ENCODE assay signal across 8 cellular contexts in the genomic region with DNA sequence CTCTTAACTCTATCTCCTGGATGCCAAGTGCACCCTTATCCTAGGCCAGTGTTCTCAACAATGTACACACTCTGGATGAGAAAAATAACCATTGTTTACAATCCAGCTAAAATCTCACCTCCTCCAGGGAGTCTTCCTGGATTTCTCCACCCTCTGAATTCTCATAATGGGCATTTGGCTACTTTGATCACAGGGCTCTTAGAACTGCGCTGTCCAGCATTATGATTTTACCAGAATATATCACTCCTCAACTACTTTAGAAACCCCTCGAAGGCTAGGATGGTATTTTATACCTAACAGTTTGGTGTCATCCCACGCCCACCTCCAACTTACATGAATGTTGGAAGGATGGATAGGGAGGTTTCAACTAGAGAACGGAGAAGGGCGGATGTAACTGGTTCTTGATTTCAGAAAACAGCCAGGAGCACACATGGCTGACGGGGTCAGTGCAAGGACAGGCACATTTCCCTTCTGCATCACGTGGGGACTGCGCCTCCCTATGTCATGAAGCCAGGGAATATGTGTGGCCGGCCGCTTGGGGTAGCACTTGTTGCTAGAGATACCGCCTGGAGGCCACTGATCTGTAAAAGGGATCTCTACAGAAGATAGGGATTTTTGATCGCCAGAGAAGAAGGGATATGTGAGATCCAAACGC. TPM values are rescaled to one million over a fixed set of nuclear protein-coding genes. Genes with fewer than 3 reads are reported as not detected.
DNase-seq lines count a peak whose midpoint lies in the region; ATAC-seq and TF ChIP-seq lines count a peak whose summit lies in the region.

No MANE protein-coding gene starts in this region.

- H3K4me1 Mint-ChIP-seq in Calu3 (ENCODE audit: low read depth, unreplicated experiment) (peaks cover 21% of the 10 kb centered on the region), osteocyte (ENCODE audit: unreplicated experiment) (peaks cover 21% of the 10 kb centered on the region)

- H3K27ac Mint-ChIP-seq in Calu3 (ENCODE audit: unreplicated experiment), result peak overlapping the region; percentile 33
- peak overlapping the region; percentile 91 for H3K27ac Mint-ChIP-seq in osteocyte (ENCODE audit: unreplicated experiment)

- intact Hi-C loops in Calu3 (cut with micrococcal nuclease; ENCODE audit: unreplicated experiment) (no loop called here), HCT116 (cut with micrococcal nuclease) (loop anchor here (2.0 kb wide), 1 partner anchor 34 kb away; a partner anchor contains a TSS), left cardiac atrium (cut with DNase I) (no loop called here)

- RAD21 ChIA-PET in HCT116 (lab: Charles Lee; ENCODE audit: low non-redundant PET in 1 of 2, low total read pairs in 2 of 2, uncharacterized antibody in 2 of 2, unreplicated experiment in 2 of 2), result no interaction called here

- no peak for TF ChIP-seq RAD21 in HCT116 (IDR thresholded peaks at IDR 0.05; ENCODE audit: low read depth)

- peak; percentile 59 for ATAC-seq in HCT116
- peak; percentile 83 to 86 for ATAC-seq in left cardiac atrium
- no peak for ATAC-seq in GM21526 (IDR thresholded peaks at IDR 0.05; ENCODE audit: low FRiP score, unreplicated experiment)

- no TSS peak for BruUV-seq in Calu3 (replicated peaks; lab: Mats Ljungman, UMichigan)
- no TSS peak for BruUV-seq in HCT116 (replicated peaks; lab: Mats Ljungman, UMichigan)

- peak overlapping the region; percentile 61 to 81 for H3K4me3 ChIP-seq in HCT116 (replicated peaks in 1 of 2; ENCODE audit: low read depth in 1 of 2, low read length in 2 of 2)

- no peaks in the 10 kb centered on the region for H3K9me3 ChIP-seq in HCT116 (ENCODE audit: control insufficient read depth in 1 of 2, insufficient read depth in 1 of 2, low read depth in 1 of 2, low read length in 2 of 2)

- peaks cover 9 to 25% of the 10 kb centered on the region in 2 experiments; a peak in 3 of 4 replicates for H3K4me1 ChIP-seq in HCT116 (ENCODE audit: control insufficient read depth in 1 of 2, insufficient read depth in 2 of 2, low read length in 2 of 2)

- H4K20me1 ChIP-seq in HCT116 (ENCODE audit: insufficient read depth), result no peaks in the 10 kb centered on the region

- no peaks in the 10 kb centered on the region for H3K9me3 Mint-ChIP-seq in Calu3 (ENCODE audit: low read depth, unreplicated experiment)
- no peaks in the 10 kb centered on the region for H3K9me3 Mint-ChIP-seq in osteocyte (ENCODE audit: unreplicated experiment)

- H3K4me3 Mint-ChIP-seq in Calu3 (ENCODE audit: low read depth, unreplicated experiment) (peak overlapping the region; percentile 75), osteocyte (ENCODE audit: unreplicated experiment) (peak overlapping the region; percentile 84)

- CTCF ChIA-PET in Calu3 (lab: Charles Lee), result no interaction called here
- CTCF ChIA-PET in HCT116 (lab: Charles Lee), result no interaction called here

- no peaks in the 10 kb centered on the region for H3K36me3 ChIP-seq in HCT116 (ENCODE audit: control insufficient read depth in 1 of 2, insufficient read depth in 2 of 2, low read length in 2 of 2)

- H3K27me3 Mint-ChIP-seq in Calu3 (ENCODE audit: unreplicated experiment), result no peaks in the 10 kb centered on the region
- H3K27me3 Mint-ChIP-seq in osteocyte (ENCODE audit: unreplicated experiment), result no peaks in the 10 kb centered on the region

- peak overlapping the region; percentile 75 for H3K9ac ChIP-seq in HCT116 (ENCODE audit: low read length)

- H2AFZ ChIP-seq in HCT116 (ENCODE audit: low read depth, low read length, poor library complexity, severe bottlenecking), result peak overlapping the region; percentile 85

- POLR2A ChIA-PET in HCT116 (lab: Charles Lee), result no interaction called here

- H3K27me3 ChIP-seq in HCT116 (ENCODE audit: insufficient read depth, low read length), result no peaks in the 10 kb centered on the region

- peak; percentile 43 for DNase-seq in Calu3
- no peak for DNase-seq in HCT116 (ENCODE audit: low read depth, low spot score)
- peak; percentile 89 for DNase-seq in NCI-H69 (lab: John Stamatoyannopoulos, UW)
- DNase-seq in anterior cingulate cortex (lab: John Stamatoyannopoulos, UW), result peak in 55 of 58 donors; percentile 23 to 87 (median 74)
- DNase-seq in left cardiac atrium, result peak; percentile 87
- peak; percentile 84 for DNase-seq in osteocyte (ENCODE audit: extremely low spot score, unreplicated experiment)
- DNase-seq in mesenteric fat pad (ENCODE audit: low spot score), result no peak

- H3K27ac ChIP-seq in HCT116 (ENCODE audit: low read depth, low read length), result peak overlapping the region; percentile 60

- no peak for TF ChIP-seq POLR2A in HCT116 (IDR thresholded peaks at IDR 0.05; ENCODE audit: borderline replicate concordance, extremely low read depth, insufficient read depth, insufficient read length)

- H3K9me2 ChIP-seq in HCT116 (ENCODE audit: insufficient read depth), result no peaks in the 10 kb centered on the region

- peak overlapping the region; percentile 96 for H3K4me2 ChIP-seq in HCT116 (ENCODE audit: low read length)

- peaks cover 29% of the 10 kb centered on the region for H3K36me3 Mint-ChIP-seq in Calu3 (ENCODE audit: insufficient read depth, unreplicated experiment)
- H3K36me3 Mint-ChIP-seq in osteocyte (ENCODE audit: unreplicated experiment), result no peaks in the 10 kb centered on the region

- TF ChIP-seq CTCF in Calu3 (IDR thresholded peaks at IDR 0.05; ENCODE audit: unreplicated experiment) (no peak), HCT116 (IDR thresholded peaks at IDR 0.05 in 2 of 3, conservative IDR thresholded peaks at IDR 0.05 in 1 of 3; ENCODE audit: borderline replicate concordance in 1 of 3, insufficient read depth in 1 of 3, low read depth in 2 of 3, low read length in 2 of 3) (peak in 1 of 3 experiments; percentile 24; a peak in 2 of 6 replicates), osteocyte (IDR thresholded peaks at IDR 0.05) (peak; percentile 34)

- H3K79me2 ChIP-seq in HCT116 (ENCODE audit: insufficient read depth, low read length), result no peaks in the 10 kb centered on the region

TF ChIP-seq in HCT116, 20 proteins besides CTCF, POLR2A, EP300 and RAD21:
- no peak for TF ChIP-seq ZFX (IDR thresholded peaks at IDR 0.05)
- TF ChIP-seq, protein P1, sequence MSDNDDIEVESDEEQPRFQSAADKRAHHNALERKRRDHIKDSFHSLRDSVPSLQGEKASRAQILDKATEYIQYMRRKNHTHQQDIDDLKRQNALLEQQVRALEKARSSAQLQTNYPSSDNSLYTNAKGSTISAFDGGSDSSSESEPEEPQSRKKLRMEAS (IDR thresholded peaks at IDR 0.05), result peak; percentile 73
- TF ChIP-seq SP1 (IDR thresholded peaks at IDR 0.05; ENCODE audit: low read depth), result no peak

RNA-seq across cellular contexts. Expression of a gene that starts 1.2 kb away (rescaled TPM):
- total RNA-seq in Calu3 (2022) (27.2 and 28.8 TPM in 2 replicates), HCT116 (2021; ENCODE audit: unreplicated experiment) (25.5 TPM), left cardiac atrium (100 to 1,000 TPM in 1 of 2 donors, 10 to 100 TPM in 1; 56.8 to 104 TPM), osteocyte (27.1 and 30.8 TPM in 2 replicates), mesenteric fat pad (18.5 TPM)
- polyA plus RNA-seq in HCT116 (2012), result 19.7 and 22.9 TPM in 2 replicates

RNA-seq across cellular contexts. Expression of a gene that starts 34.4 kb away (rescaled TPM):
- 17.7 and 19.4 TPM in 2 replicates for total RNA-seq in Calu3 (2022)
- 8.5 TPM for total RNA-seq in HCT116 (2021; ENCODE audit: unreplicated experiment)
- polyA plus RNA-seq in HCT116 (2012), result 6.1 and 7.8 TPM in 2 replicates
- 1 to 10 TPM; 8.7 to 9.7 TPM for total RNA-seq in left cardiac atrium
- 25.3 and 28.6 TPM in 2 replicates for total RNA-seq in osteocyte
- 9.4 TPM for total RNA-seq in mesenteric fat pad

Comparison
In these comparisons a context has a peak if more than half of its experiments do, and no peak if none do; other contexts are left out.
1. DNase-seq: peak in Calu3 (single experiment), NCI-H69 (single experiment), anterior cingulate cortex (55 of 58), left cardiac atrium (single experiment) and osteocyte (single experiment); none in HCT116 (single experiment) and mesenteric fat pad (single experiment).